In genomic region chr14:65213316-65213715, GRCh38 we compare ENCODE assay signal across 19 cellular contexts.
DNase-seq lines count a peak whose midpoint lies in the region; ATAC-seq, FAIRE-seq and TF ChIP-seq lines count a peak whose summit lies in the region.
"Had no signal": no experiment of that assay in that cellular context is flagged by ENCODE, and none has a peak within 500 bp of the region (broad histone marks: within the 10 kb centered on the region; RNA-seq: fewer than 3 reads in every experiment).

No MANE protein-coding gene starts in this region.

- no peak overlapping the region for H4K8ac ChIP-seq in trophoblast cell (ENCODE audit: low read depth, low read length)

- peaks cover 16% of the 10 kb centered on the region for H3K79me1 ChIP-seq in trophoblast cell (ENCODE audit: low read length)

- H3K9me3 ChIP-seq in trophoblast cell (ENCODE audit: insufficient read depth, low read depth, low read length) = no peaks in the 10 kb centered on the region

- peaks cover 9% of the 10 kb centered on the region for H3K9me3 Mint-ChIP-seq in WTC11
- H3K9me3 Mint-ChIP-seq: CD4-positive, CD25-positive, alpha-beta regulatory T cell had no signal

- H3K14ac ChIP-seq in trophoblast cell (ENCODE audit: low read length) = no peak overlapping the region

- no peak overlapping the region for H3K4me2 ChIP-seq in trophoblast cell (ENCODE audit: low read length)

- no peak overlapping the region for H3K4ac ChIP-seq in trophoblast cell (ENCODE audit: low read depth, low read length)

- no peaks in the 10 kb centered on the region; the same call in 1 of the 2 replicates for H3K27me3 Mint-ChIP-seq in WTC11 (ENCODE audit: low read depth)

- FAIRE-seq in GM12891 (lab: Jason Lieb, UNC) = peak; percentile 5
- FAIRE-seq: A204.1, GM12878, HepG2 had no signal

- peaks cover 9 to 21% of the 10 kb centered on the region in 2 experiments for H3K4me1 ChIP-seq in trophoblast cell (ENCODE audit: control insufficient read depth in 1 of 2, insufficient read depth in 2 of 2, low read length in 2 of 2)

- H3K18ac ChIP-seq in trophoblast cell (ENCODE audit: low read length) = no peak overlapping the region

- DNase-seq in GM12891 (ENCODE audit: insufficient read length, low spot score) (no peak), WTC11 (ENCODE audit: low spot score) (no peak), fibroblast of the aortic adventitia (ENCODE audit: low read depth) (peak; percentile 27), trophoblast cell (no peak), substantia nigra (lab: John Stamatoyannopoulos, UW) (no peak), T-helper 2 cell (no peak), mucosa of gallbladder (ENCODE audit: low spot score) (no peak)
- DNase-seq: CD4-positive, CD25-positive, alpha-beta regulatory T cell; GOT3; Karpas-422; MM.1S; NCI-H1105; NCI-H187; NCI-H69; PC-3 had no signal

- no peak overlapping the region for H2BK12ac ChIP-seq in trophoblast cell (ENCODE audit: low read length)

- ATAC-seq in WTC11 (peak; percentile 69), HG02981 (IDR thresholded peaks at IDR 0.05; ENCODE audit: unreplicated experiment) (no peak)
- ATAC-seq: GM12878, HepG2, PC-3 had no signal

- peak overlapping the region; percentile 35 for H4K91ac ChIP-seq in trophoblast cell (ENCODE audit: low read depth, low read length)

- no peak overlapping the region for H2AFZ ChIP-seq in trophoblast cell (ENCODE audit: insufficient read depth, low read length, poor library complexity)

- POLR2A ChIA-PET in WTC11 (lab: Charles Lee) = no interaction called here

- peaks cover 1% of the 10 kb centered on the region for H3K79me2 ChIP-seq in trophoblast cell (ENCODE audit: control insufficient read depth, insufficient read depth, low read length, poor library complexity)

- no peak overlapping the region for H2BK120ac ChIP-seq in trophoblast cell (ENCODE audit: insufficient read depth, low read length, poor library complexity)

- H2AK5ac ChIP-seq in trophoblast cell (ENCODE audit: low read length) = no peak overlapping the region

- H3K23ac ChIP-seq in trophoblast cell (ENCODE audit: low read length) = no peak overlapping the region

- H3K36me3 ChIP-seq in trophoblast cell (ENCODE audit: control insufficient read depth in 1 of 2, insufficient read depth in 2 of 2, low read length in 2 of 2) = no peaks in the 10 kb centered on the region

- H3K27ac ChIP-seq in trophoblast cell (ENCODE audit: low read depth, low read length) = no peak overlapping the region
- no peak overlapping the region for H3K27ac ChIP-seq in substantia nigra (ENCODE audit: low read depth, low read length, poor library complexity, severe bottlenecking)

- CTCF ChIA-PET in WTC11 (lab: Charles Lee) = no interaction called here

- no peaks in the 10 kb centered on the region for H3K36me3 Mint-ChIP-seq in WTC11
- H3K36me3 Mint-ChIP-seq: CD4-positive, CD25-positive, alpha-beta regulatory T cell had no signal

- H3K4me3 Mint-ChIP-seq in WTC11 = no peak overlapping the region
- H3K4me3 Mint-ChIP-seq: CD4-positive, CD25-positive, alpha-beta regulatory T cell had no signal

- no peak for TF ChIP-seq POLR2A in GM12891 (IDR thresholded peaks at IDR 0.05; ENCODE audit: low read depth, low read length)

- H3K27ac Mint-ChIP-seq in WTC11 = peak overlapping the region; percentile 21; the same call in 1 of the 2 replicates
- H3K27ac Mint-ChIP-seq: CD4-positive, CD25-positive, alpha-beta regulatory T cell had no signal

- H2BK5ac ChIP-seq in trophoblast cell (ENCODE audit: low read depth, low read length, poor library complexity) = no peak overlapping the region

- no peak overlapping the region for H4K12ac ChIP-seq in trophoblast cell (ENCODE audit: low read depth, low read length)

- TF ChIP-seq CTCF in WTC11 (IDR thresholded peaks at IDR 0.05) (no peak), fibroblast of the aortic adventitia (IDR thresholded peaks at IDR 0.05; ENCODE audit: insufficient read depth, low read length) (no peak)

- H3K4me1 Mint-ChIP-seq in WTC11 = peaks cover 23% of the 10 kb centered on the region

- H3K27me3 ChIP-seq in trophoblast cell (ENCODE audit: insufficient read depth, low read length) = no peaks in the 10 kb centered on the region

- no peak overlapping the region for H3K9ac ChIP-seq in trophoblast cell (ENCODE audit: low read length)

- no peak overlapping the region for H3K4me3 ChIP-seq in fibroblast of the aortic adventitia (ENCODE audit: low read depth, low read length)
- no peak overlapping the region for H3K4me3 ChIP-seq in trophoblast cell (ENCODE audit: low read depth, low read length)
- H3K4me3 ChIP-seq: GM12878 had no signal

TF ChIP-seq in GM12891, 5 proteins besides CTCF, POLR2A, EP300 and RAD21:
- TF ChIP-seq TAF1 (IDR thresholded peaks at IDR 0.05; ENCODE audit: low read depth, low read length) (no peak), PAX5 (IDR thresholded peaks at IDR 0.05; ENCODE audit: insufficient read depth, low read length, severe bottlenecking) (no peak), POU2F2 (IDR thresholded peaks at IDR 0.05; ENCODE audit: low read depth, low read length) (no peak), POLR2AphosphoS5 (IDR thresholded peaks at IDR 0.05; ENCODE audit: low read depth, low read length) (no peak), SPI1 (IDR thresholded peaks at IDR 0.05; ENCODE audit: low read depth, low read length) (no peak)

TF ChIP-seq in WTC11, 78 proteins besides CTCF, POLR2A, EP300 and RAD21 (continues in another document):
- no peak for TF ChIP-seq ETV6 (CRISPR knock-in tag; IDR thresholded peaks at IDR 0.05)
- TF ChIP-seq, protein P1, sequence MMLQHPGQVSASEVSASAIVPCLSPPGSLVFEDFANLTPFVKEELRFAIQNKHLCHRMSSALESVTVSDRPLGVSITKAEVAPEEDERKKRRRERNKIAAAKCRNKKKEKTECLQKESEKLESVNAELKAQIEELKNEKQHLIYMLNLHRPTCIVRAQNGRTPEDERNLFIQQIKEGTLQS (CRISPR knock-in tag; conservative IDR thresholded peaks at IDR 0.05) = no peak
- TF ChIP-seq, protein P2, sequence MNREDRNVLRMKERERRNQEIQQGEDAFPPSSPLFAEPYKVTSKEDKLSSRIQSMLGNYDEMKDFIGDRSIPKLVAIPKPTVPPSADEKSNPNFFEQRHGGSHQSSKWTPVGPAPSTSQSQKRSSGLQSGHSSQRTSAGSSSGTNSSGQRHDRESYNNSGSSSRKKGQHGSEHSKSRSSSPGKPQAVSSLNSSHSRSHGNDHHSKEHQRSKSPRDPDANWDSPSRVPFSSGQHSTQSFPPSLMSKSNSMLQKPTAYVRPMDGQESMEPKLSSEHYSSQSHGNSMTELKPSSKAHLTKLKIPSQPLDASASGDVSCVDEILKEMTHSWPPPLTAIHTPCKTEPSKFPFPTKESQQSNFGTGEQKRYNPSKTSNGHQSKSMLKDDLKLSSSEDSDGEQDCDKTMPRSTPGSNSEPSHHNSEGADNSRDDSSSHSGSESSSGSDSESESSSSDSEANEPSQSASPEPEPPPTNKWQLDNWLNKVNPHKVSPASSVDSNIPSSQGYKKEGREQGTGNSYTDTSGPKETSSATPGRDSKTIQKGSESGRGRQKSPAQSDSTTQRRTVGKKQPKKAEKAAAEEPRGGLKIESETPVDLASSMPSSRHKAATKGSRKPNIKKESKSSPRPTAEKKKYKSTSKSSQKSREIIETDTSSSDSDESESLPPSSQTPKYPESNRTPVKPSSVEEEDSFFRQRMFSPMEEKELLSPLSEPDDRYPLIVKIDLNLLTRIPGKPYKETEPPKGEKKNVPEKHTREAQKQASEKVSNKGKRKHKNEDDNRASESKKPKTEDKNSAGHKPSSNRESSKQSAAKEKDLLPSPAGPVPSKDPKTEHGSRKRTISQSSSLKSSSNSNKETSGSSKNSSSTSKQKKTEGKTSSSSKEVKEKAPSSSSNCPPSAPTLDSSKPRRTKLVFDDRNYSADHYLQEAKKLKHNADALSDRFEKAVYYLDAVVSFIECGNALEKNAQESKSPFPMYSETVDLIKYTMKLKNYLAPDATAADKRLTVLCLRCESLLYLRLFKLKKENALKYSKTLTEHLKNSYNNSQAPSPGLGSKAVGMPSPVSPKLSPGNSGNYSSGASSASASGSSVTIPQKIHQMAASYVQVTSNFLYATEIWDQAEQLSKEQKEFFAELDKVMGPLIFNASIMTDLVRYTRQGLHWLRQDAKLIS (CRISPR knock-in tag; IDR thresholded peaks at IDR 0.05; ENCODE audit: borderline replicate concordance) = no peak
- TF ChIP-seq, protein P3, sequence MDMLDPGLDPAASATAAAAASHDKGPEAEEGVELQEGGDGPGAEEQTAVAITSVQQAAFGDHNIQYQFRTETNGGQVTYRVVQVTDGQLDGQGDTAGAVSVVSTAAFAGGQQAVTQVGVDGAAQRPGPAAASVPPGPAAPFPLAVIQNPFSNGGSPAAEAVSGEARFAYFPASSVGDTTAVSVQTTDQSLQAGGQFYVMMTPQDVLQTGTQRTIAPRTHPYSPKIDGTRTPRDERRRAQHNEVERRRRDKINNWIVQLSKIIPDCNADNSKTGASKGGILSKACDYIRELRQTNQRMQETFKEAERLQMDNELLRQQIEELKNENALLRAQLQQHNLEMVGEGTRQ (CRISPR knock-in tag; IDR thresholded peaks at IDR 0.05) = peak; percentile 47
- TF ChIP-seq, protein P4, sequence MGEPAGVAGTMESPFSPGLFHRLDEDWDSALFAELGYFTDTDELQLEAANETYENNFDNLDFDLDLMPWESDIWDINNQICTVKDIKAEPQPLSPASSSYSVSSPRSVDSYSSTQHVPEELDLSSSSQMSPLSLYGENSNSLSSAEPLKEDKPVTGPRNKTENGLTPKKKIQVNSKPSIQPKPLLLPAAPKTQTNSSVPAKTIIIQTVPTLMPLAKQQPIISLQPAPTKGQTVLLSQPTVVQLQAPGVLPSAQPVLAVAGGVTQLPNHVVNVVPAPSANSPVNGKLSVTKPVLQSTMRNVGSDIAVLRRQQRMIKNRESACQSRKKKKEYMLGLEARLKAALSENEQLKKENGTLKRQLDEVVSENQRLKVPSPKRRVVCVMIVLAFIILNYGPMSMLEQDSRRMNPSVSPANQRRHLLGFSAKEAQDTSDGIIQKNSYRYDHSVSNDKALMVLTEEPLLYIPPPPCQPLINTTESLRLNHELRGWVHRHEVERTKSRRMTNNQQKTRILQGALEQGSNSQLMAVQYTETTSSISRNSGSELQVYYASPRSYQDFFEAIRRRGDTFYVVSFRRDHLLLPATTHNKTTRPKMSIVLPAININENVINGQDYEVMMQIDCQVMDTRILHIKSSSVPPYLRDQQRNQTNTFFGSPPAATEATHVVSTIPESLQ (CRISPR knock-in tag; IDR thresholded peaks at IDR 0.05) = no peak
- TF ChIP-seq, protein P5, sequence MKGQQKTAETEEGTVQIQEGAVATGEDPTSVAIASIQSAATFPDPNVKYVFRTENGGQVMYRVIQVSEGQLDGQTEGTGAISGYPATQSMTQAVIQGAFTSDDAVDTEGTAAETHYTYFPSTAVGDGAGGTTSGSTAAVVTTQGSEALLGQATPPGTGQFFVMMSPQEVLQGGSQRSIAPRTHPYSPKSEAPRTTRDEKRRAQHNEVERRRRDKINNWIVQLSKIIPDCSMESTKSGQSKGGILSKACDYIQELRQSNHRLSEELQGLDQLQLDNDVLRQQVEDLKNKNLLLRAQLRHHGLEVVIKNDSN (CRISPR knock-in tag; IDR thresholded peaks at IDR 0.05) = 0 out of 2 replicates have a peak, but pooled peaks have one; percentile 22
